In the genomic region with DNA sequence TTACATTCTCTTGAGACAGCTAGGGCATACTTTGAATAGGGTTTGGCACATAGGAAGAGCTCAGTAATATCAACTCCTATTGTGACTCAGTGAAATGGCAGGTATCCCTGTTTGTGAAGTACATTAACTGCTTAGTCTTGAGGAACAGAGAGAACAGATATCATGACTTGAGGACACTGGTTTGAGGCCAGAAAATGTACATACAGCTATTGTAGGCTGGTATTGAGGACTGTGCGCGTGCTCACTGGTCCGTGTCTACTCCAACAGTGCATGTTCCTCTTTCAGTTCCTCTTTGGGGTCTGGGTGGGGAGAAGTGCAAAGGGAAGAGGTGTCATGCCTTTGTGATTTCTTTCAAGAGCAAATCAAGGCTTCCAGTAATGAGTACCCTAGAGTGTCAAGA, we compare ENCODE assay signal across 1 cellular context.
TF ChIP-seq lines count a peak whose summit lies in the region.

No MANE protein-coding gene starts in this region.

TF ChIP-seq in GM12878, 131 proteins besides CTCF, POLR2A, EP300 and RAD21 (continued from another document):
- TF ChIP-seq, protein P1, sequence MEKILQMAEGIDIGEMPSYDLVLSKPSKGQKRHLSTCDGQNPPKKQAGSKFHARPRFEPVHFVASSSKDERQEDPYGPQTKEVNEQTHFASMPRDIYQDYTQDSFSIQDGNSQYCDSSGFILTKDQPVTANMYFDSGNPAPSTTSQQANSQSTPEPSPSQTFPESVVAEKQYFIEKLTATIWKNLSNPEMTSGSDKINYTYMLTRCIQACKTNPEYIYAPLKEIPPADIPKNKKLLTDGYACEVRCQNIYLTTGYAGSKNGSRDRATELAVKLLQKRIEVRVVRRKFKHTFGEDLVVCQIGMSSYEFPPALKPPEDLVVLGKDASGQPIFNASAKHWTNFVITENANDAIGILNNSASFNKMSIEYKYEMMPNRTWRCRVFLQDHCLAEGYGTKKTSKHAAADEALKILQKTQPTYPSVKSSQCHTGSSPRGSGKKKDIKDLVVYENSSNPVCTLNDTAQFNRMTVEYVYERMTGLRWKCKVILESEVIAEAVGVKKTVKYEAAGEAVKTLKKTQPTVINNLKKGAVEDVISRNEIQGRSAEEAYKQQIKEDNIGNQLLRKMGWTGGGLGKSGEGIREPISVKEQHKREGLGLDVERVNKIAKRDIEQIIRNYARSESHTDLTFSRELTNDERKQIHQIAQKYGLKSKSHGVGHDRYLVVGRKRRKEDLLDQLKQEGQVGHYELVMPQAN (conservative IDR thresholded peaks at IDR 0.05): 0 out of 2 replicates have a peak, but pooled peaks have one; percentile 25
- TF ChIP-seq SUPT20H (IDR thresholded peaks at IDR 0.05; ENCODE audit: borderline replicate concordance, control insufficient read depth, low read depth, low read length): no peak
- peak; percentile 92 for TF ChIP-seq TCF7 (IDR thresholded peaks at IDR 0.05; ENCODE audit: borderline replicate concordance)
- no peak for TF ChIP-seq ZNF24 (IDR thresholded peaks at IDR 0.05)
- peak; percentile 92 to 94 for TF ChIP-seq IKZF2 (IDR thresholded peaks at IDR 0.05)
- no peak; the same call in 1 of the 2 replicates for TF ChIP-seq PAX8 (IDR thresholded peaks at IDR 0.05)
- peak; percentile 58 for TF ChIP-seq JUNB (IDR thresholded peaks at IDR 0.05)
- no peak for TF ChIP-seq SUZ12 (IDR thresholded peaks at IDR 0.05; ENCODE audit: unreplicated experiment)
- 0 out of 2 replicates have a peak, but pooled peaks have one; percentile 27 for TF ChIP-seq CHD2 (IDR thresholded peaks at IDR 0.05; ENCODE audit: borderline replicate concordance, low read depth, low read length)
- TF ChIP-seq MTA2 (IDR thresholded peaks at IDR 0.05; ENCODE audit: low read depth): peak; percentile 80
- TF ChIP-seq ZBED1 (IDR thresholded peaks at IDR 0.05; ENCODE audit: borderline replicate concordance): peak; percentile 69; the same call in 1 of the 2 replicates
- no peak for TF ChIP-seq SMAD5 (IDR thresholded peaks at IDR 0.05; ENCODE audit: low read depth)
- TF ChIP-seq, protein P2, sequence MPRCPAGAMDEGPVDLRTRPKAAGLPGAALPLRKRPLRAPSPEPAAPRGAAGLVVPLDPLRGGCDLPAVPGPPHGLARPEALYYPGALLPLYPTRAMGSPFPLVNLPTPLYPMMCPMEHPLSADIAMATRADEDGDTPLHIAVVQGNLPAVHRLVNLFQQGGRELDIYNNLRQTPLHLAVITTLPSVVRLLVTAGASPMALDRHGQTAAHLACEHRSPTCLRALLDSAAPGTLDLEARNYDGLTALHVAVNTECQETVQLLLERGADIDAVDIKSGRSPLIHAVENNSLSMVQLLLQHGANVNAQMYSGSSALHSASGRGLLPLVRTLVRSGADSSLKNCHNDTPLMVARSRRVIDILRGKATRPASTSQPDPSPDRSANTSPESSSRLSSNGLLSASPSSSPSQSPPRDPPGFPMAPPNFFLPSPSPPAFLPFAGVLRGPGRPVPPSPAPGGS (IDR thresholded peaks at IDR 0.05; ENCODE audit: borderline replicate concordance, insufficient read depth, low read depth, low read length, poor library complexity, severe bottlenecking): peak; percentile 49
- TF ChIP-seq EGR1 (IDR thresholded peaks at IDR 0.05; ENCODE audit: borderline replicate concordance in 1 of 2, low read depth in 2 of 2, low read length in 2 of 2): no peak
- TF ChIP-seq RB1 (IDR thresholded peaks at IDR 0.05; ENCODE audit: borderline replicate concordance): no peak
- no peak for TF ChIP-seq SMC3 (IDR thresholded peaks at IDR 0.05; ENCODE audit: borderline replicate concordance, low read length)
- peak; percentile 71 for TF ChIP-seq FOXM1 (IDR thresholded peaks at IDR 0.05; ENCODE audit: low read depth, low read length)
- TF ChIP-seq RUNX3 (IDR thresholded peaks at IDR 0.05; ENCODE audit: low read length): peak; percentile 93
- no peak for TF ChIP-seq ASH2L (IDR thresholded peaks at IDR 0.05; ENCODE audit: borderline replicate concordance, low read depth)
- TF ChIP-seq NRF1 (conservative IDR thresholded peaks at IDR 0.05; ENCODE audit: low read depth, low read length): no peak
- TF ChIP-seq ZNF217 (IDR thresholded peaks at IDR 0.05): no peak
- TF ChIP-seq, protein P3, sequence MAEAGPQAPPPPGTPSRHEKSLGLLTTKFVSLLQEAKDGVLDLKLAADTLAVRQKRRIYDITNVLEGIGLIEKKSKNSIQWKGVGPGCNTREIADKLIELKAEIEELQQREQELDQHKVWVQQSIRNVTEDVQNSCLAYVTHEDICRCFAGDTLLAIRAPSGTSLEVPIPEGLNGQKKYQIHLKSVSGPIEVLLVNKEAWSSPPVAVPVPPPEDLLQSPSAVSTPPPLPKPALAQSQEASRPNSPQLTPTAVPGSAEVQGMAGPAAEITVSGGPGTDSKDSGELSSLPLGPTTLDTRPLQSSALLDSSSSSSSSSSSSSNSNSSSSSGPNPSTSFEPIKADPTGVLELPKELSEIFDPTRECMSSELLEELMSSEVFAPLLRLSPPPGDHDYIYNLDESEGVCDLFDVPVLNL (IDR thresholded peaks at IDR 0.05; ENCODE audit: low read depth, low read length): no peak
- TF ChIP-seq PML (IDR thresholded peaks at IDR 0.05; ENCODE audit: low read length): peak; percentile 31; the same call in 1 of the 2 replicates
- TF ChIP-seq ETV6 (conservative IDR thresholded peaks at IDR 0.05 in 1 of 2, IDR thresholded peaks at IDR 0.05 in 1 of 2; ENCODE audit: borderline replicate concordance in 1 of 2, low read depth in 1 of 2): peak in 1 of 2 experiments; percentile 92; a peak in 2 of 4 replicates
- TF ChIP-seq TCF12 (IDR thresholded peaks at IDR 0.05; ENCODE audit: low read depth, low read length): 0 out of 2 replicates have a peak, but pooled peaks have one; percentile 55
- no peak for TF ChIP-seq HDAC2 (IDR thresholded peaks at IDR 0.05)
- TF ChIP-seq, protein P4, sequence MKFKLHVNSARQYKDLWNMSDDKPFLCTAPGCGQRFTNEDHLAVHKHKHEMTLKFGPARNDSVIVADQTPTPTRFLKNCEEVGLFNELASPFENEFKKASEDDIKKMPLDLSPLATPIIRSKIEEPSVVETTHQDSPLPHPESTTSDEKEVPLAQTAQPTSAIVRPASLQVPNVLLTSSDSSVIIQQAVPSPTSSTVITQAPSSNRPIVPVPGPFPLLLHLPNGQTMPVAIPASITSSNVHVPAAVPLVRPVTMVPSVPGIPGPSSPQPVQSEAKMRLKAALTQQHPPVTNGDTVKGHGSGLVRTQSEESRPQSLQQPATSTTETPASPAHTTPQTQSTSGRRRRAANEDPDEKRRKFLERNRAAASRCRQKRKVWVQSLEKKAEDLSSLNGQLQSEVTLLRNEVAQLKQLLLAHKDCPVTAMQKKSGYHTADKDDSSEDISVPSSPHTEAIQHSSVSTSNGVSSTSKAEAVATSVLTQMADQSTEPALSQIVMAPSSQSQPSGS (IDR thresholded peaks at IDR 0.05; ENCODE audit: low read length): peak; percentile 86; the same call in 1 of the 2 replicates
- no peak for TF ChIP-seq STAT3 (IDR thresholded peaks at IDR 0.05; ENCODE audit: low read depth, low read length)
- TF ChIP-seq PAX5 (IDR thresholded peaks at IDR 0.05; ENCODE audit: borderline replicate concordance, low read depth, low read length): peak; percentile 98
- TF ChIP-seq SREBF2 (IDR thresholded peaks at IDR 0.05; ENCODE audit: low read length): no peak
- peak; percentile 38; the same call in 1 of the 2 replicates for TF ChIP-seq NR2F1 (conservative IDR thresholded peaks at IDR 0.05)
- no peak for TF ChIP-seq LARP7 (IDR thresholded peaks at IDR 0.05)
- no peak for TF ChIP-seq SP1 (IDR thresholded peaks at IDR 0.05; ENCODE audit: low read depth, low read length)
- TF ChIP-seq YY1 (IDR thresholded peaks at IDR 0.05; ENCODE audit: low read depth, low read length): no peak
- peak; percentile 99 for TF ChIP-seq SPI1 (IDR thresholded peaks at IDR 0.05; ENCODE audit: borderline replicate concordance, insufficient read depth, low read depth, low read length)
- TF ChIP-seq, protein P5, sequence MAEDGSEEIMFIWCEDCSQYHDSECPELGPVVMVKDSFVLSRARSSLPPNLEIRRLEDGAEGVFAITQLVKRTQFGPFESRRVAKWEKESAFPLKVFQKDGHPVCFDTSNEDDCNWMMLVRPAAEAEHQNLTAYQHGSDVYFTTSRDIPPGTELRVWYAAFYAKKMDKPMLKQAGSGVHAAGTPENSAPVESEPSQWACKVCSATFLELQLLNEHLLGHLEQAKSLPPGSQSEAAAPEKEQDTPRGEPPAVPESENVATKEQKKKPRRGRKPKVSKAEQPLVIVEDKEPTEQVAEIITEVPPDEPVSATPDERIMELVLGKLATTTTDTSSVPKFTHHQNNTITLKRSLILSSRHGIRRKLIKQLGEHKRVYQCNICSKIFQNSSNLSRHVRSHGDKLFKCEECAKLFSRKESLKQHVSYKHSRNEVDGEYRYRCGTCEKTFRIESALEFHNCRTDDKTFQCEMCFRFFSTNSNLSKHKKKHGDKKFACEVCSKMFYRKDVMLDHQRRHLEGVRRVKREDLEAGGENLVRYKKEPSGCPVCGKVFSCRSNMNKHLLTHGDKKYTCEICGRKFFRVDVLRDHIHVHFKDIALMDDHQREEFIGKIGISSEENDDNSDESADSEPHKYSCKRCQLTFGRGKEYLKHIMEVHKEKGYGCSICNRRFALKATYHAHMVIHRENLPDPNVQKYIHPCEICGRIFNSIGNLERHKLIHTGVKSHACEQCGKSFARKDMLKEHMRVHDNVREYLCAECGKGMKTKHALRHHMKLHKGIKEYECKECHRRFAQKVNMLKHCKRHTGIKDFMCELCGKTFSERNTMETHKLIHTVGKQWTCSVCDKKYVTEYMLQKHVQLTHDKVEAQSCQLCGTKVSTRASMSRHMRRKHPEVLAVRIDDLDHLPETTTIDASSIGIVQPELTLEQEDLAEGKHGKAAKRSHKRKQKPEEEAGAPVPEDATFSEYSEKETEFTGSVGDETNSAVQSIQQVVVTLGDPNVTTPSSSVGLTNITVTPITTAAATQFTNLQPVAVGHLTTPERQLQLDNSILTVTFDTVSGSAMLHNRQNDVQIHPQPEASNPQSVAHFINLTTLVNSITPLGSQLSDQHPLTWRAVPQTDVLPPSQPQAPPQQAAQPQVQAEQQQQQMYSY (CRISPR knock-in tag; IDR thresholded peaks at IDR 0.05): no peak
- peak; percentile 92 for TF ChIP-seq DPF2 (IDR thresholded peaks at IDR 0.05)
- no peak for TF ChIP-seq FOXK2 (IDR thresholded peaks at IDR 0.05)
- TF ChIP-seq RELB (IDR thresholded peaks at IDR 0.05; ENCODE audit: low read depth): peak; percentile 37; the same call in 1 of the 2 replicates
- no peak for TF ChIP-seq TAF1 (IDR thresholded peaks at IDR 0.05; ENCODE audit: borderline replicate concordance, low read depth, low read length)
- no peak for TF ChIP-seq PKNOX1 (IDR thresholded peaks at IDR 0.05)
- peak; percentile 81; the same call in 1 of the 2 replicates for TF ChIP-seq TCF3 (IDR thresholded peaks at IDR 0.05; ENCODE audit: borderline replicate concordance, insufficient read depth, low read depth, low read length)
